9 cellular contexts compared by ENCODE assay signal in the genomic region with DNA sequence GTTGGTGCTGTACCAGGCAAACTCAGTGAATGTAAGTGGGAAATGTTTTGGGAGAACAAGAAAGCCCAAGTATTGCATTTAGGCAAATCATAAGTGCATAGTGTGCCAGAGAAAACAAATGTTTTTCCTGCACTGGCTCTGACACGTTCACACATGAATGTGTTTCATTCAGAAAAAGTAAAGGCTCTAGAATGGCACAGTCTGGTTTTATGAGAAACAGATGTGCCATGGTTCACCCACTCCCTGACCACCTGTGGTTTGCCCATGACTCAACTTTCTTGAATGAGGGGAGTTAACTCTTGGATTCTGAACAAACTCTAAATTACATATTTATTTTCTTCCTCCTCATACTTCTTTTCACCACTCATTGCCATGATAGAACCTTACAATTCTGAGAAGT.
DNase-seq lines count a peak whose midpoint lies in the region.
"Had no signal": no experiment of that assay in that cellular context is flagged by ENCODE, and none has a peak within 500 bp of the region (broad histone marks: within the 10 kb centered on the region; RNA-seq: fewer than 3 reads in every experiment).

No MANE protein-coding gene starts in this region.

- intact Hi-C loops in posterior vena cava (cut with DNase I): no loop called here

- in situ Hi-C loops in SK-MEL-5 (cut with HindIII; ENCODE audit: low pct_unique_long_range_greater_than_20kb, low sequenced_read_pairs): no loop called here

- DNase-seq in GDM1 (lab: John Stamatoyannopoulos, UW) (peak; percentile 1), GOT3 (lab: John Stamatoyannopoulos, UW) (peak; percentile 3), SK-MEL-5 (ENCODE audit: low read depth, low spot score) (peak; percentile 80), kidney tubule cell (ENCODE audit: low spot score) (peak; percentile 78), NCI-H1930 (lab: John Stamatoyannopoulos, UW) (no peak), posterior vena cava (ENCODE audit: low spot score) (no peak), KG1 (lab: John Stamatoyannopoulos, UW) (no peak), NCI-H345 (lab: John Stamatoyannopoulos, UW) (no peak)
- DNase-seq: NCI-H1092 had no signal

Comparison
In these comparisons a context has a peak if more than half of its experiments do, and no peak if none do; other contexts are left out.
1. DNase-seq: peak in GDM1 (single experiment), GOT3 (single experiment), SK-MEL-5 (single experiment) and kidney tubule cell (single experiment); none in NCI-H1930 (0 of 2), posterior vena cava (single experiment), KG1 (single experiment) and NCI-H345 (single experiment).